ENCODE assay signal across 17 cellular contexts in the genomic region with DNA sequence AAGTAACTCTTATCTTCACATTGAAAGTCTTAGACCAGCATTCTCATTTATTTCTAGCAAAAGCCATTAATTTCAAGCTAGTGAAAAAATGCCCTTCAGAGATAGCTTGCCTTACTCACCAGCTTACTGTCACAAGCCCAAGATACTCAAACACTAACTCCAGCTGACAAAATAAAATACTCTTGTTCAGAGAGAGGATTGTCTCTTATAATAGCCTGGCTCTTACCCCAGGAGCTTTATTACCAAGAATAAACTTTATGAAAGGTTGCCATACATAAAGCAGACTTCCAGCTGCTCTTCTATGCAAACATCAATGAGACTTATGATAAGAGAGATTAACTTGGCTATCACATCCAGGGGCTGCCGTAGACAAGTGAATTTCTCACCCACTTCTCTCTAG. TPM values are rescaled to one million over a fixed set of nuclear protein-coding genes. Genes with fewer than 3 reads are reported as not detected.
DNase-seq lines count a peak whose midpoint lies in the region; ATAC-seq and TF ChIP-seq lines count a peak whose summit lies in the region.
"Had no signal": no experiment of that assay in that cellular context is flagged by ENCODE, and none has a peak within 500 bp of the region (broad histone marks: within the 10 kb centered on the region; RNA-seq: fewer than 3 reads in every experiment).

No MANE protein-coding gene starts in this region.

- TF ChIP-seq CTCF in PC-3 (conservative IDR thresholded peaks at IDR 0.05; ENCODE audit: low read depth, low read length) = no peak
- TF ChIP-seq CTCF in heart left ventricle (IDR thresholded peaks at IDR 0.05) = no peak
- no peak for TF ChIP-seq CTCF in foreskin fibroblast (IDR thresholded peaks at IDR 0.05; ENCODE audit: low read depth, low read length)

- BruUV-seq in PC-3 (replicated peaks; lab: Mats Ljungman, UMichigan) = no TSS peak

- CTCF ChIA-PET in PC-3 (lab: Charles Lee) = interaction anchor here (0.9 kb wide), 1 partner anchor 20 kb away, joined by 5 read pairs; no protein-coding TSS in a partner anchor

- H4K20me1 ChIP-seq in PC-3 (ENCODE audit: low read length) = no peaks in the 10 kb centered on the region; the same call in 1 of the 2 replicates

- intact Hi-C loops in Right ventricle myocardium inferior (cut with DNase I) = no loop called here
- intact Hi-C loops in cardiac septum (cut with DNase I) = no loop called here
- intact Hi-C loops in PC-3 (cut with micrococcal nuclease) = no loop called here
- intact Hi-C loops in heart left ventricle (cut with DNase I) = loop anchor here in 1 of 10 donors (5.0 kb wide), 1 partner anchor 53 kb away; a partner anchor contains a TSS

- no peak for TF ChIP-seq POLR2A in heart left ventricle (IDR thresholded peaks at IDR 0.05)

- no peak overlapping the region for H3K9ac ChIP-seq in PC-3 (ENCODE audit: low read length)

- H3K27ac ChIP-seq in PC-3 (ENCODE audit: low read length) = no peak overlapping the region
- H3K27ac ChIP-seq in heart left ventricle = peak overlapping the region in 11 of 12 donors; percentile 8 to 61 (median 43)
- H3K27ac ChIP-seq: right lobe of liver had no signal

- DNase-seq in Right ventricle myocardium inferior (ENCODE audit: missing footprints) (no peak), cardiac septum (ENCODE audit: low spot score) (no peak), PC-3 (no peak), heart left ventricle (no peak), HK-2 (ENCODE audit: unreplicated experiment) (no peak), MV-4-11 (lab: John Stamatoyannopoulos, UW) (no peak), foreskin fibroblast (no peak)
- DNase-seq in NK-92 treated with Interleukin-12 subunit alpha and Interleukin-12 subunit beta, amount 100 ng/mL, for 24 hours (lab: John Stamatoyannopoulos, UW) = no peak
- DNase-seq: activated CD4-positive, CD25-positive, alpha-beta regulatory T cell treated with anti-CD3 and anti-CD28 coated beads, Interleukin-2, amount 50 U/mL, for 72 hours; amniotic stem cell; CD8-positive, alpha-beta T cell; HFFc6; NCI-H2081 treated with DMSO at 0.1 percent for 48 hours; right lobe of liver; SIG-M5; stimulated activated CD4-positive, alpha-beta T cell treated with anti-CD3 and anti-CD28 coated beads, Interleukin-2, amount 100 ng/mL, for 24 hours had no signal

- H3K4me3 ChIP-seq in PC-3 (ENCODE audit: low read length) (no peak overlapping the region), heart left ventricle (peak overlapping the region in 1 of 12 donors; percentile 24), foreskin fibroblast (ENCODE audit: low read depth in 1 of 2, low read length in 2 of 2) (no peak overlapping the region)
- H3K4me3 ChIP-seq: right lobe of liver had no signal

- H3K9me3 ChIP-seq in PC-3 (ENCODE audit: low read length) (no peaks in the 10 kb centered on the region), heart left ventricle (no peaks in the 10 kb centered on the region)
- H3K9me3 ChIP-seq: right lobe of liver had no signal

- no peaks in the 10 kb centered on the region for H3F3A ChIP-seq in PC-3 (ENCODE audit: low read length, unreplicated experiment)

- H3K4me2 ChIP-seq in PC-3 (ENCODE audit: low read length) = no peak overlapping the region

- H3K79me2 ChIP-seq in PC-3 (ENCODE audit: low read length) = peaks cover 24% of the 10 kb centered on the region

- 24 to 51% (median 37%) methylated on average over 1 of the region's 1 CpG for WGBS in heart left ventricle, 4 donors

- H3K9me2 ChIP-seq in PC-3 (replicated peaks; ENCODE audit: low read length) = no peaks in the 10 kb centered on the region

- no peaks in the 10 kb centered on the region for H3K27me3 ChIP-seq in PC-3 (ENCODE audit: low read length)
- no peaks in the 10 kb centered on the region for H3K27me3 ChIP-seq in heart left ventricle
- H3K27me3 ChIP-seq: right lobe of liver had no signal

- POLR2A ChIA-PET in PC-3 (lab: Charles Lee; ENCODE audit: unreplicated experiment) = interaction anchor here (1.1 kb wide), 1 partner anchor 11 kb away, joined by 4 read pairs; no protein-coding TSS in a partner anchor

- peak; percentile 57 for ATAC-seq in Right ventricle myocardium inferior
- peak; percentile 35 for ATAC-seq in PC-3
- peak; percentile 68 to 88 (median 79) for ATAC-seq in heart left ventricle
- ATAC-seq: activated T-helper 17 cell treated with anti-CD3 and anti-CD28 coated beads, Interleukin-2, amount 50 U/mL, for 72 hours; CD8-positive, alpha-beta T cell; right lobe of liver had no signal

- H2AFZ ChIP-seq in PC-3 (ENCODE audit: low read length) = no peak overlapping the region

- H3K36me3 ChIP-seq in PC-3 (ENCODE audit: low read depth, low read length) = peaks cover 27% of the 10 kb centered on the region
- H3K36me3 ChIP-seq in heart left ventricle = peaks cover 0 to 14% (median 3%) of the 10 kb centered on the region in 9 donors
- H3K36me3 ChIP-seq: right lobe of liver had no signal

- no peaks in the 10 kb centered on the region for H3K4me1 ChIP-seq in PC-3 (ENCODE audit: insufficient read depth, low read length)
- peaks cover 0 to 37% (median 11%) of the 10 kb centered on the region in 12 donors for H3K4me1 ChIP-seq in heart left ventricle

RNA-seq across cellular contexts. Expression of a gene that starts 53.6 kb away (rescaled TPM):
- total RNA-seq in Right ventricle myocardium inferior (30.7 TPM), cardiac septum (49.5 TPM), PC-3 (2014; rRNA removed) (38.5 and 39.9 TPM in 2 replicates), heart left ventricle (10 to 100 TPM; 18.5 to 53.7 (median 28.4) TPM)
- polyA plus RNA-seq in heart left ventricle = 1 to 10 TPM; 4.8 to 6.8 TPM
